In genomic region chr11:33742249-33742851, GRCh38 we compare ENCODE assay signal across 8 cellular contexts. TPM values are rescaled to one million over a fixed set of nuclear protein-coding genes. Genes with fewer than 3 reads are reported as not detected.
DNase-seq lines count a peak whose midpoint lies in the region; ATAC-seq, FAIRE-seq and TF ChIP-seq lines count a peak whose summit lies in the region.

No MANE protein-coding gene starts in this region.

- H3K27ac ChIP-seq in Karpas-422 (ENCODE audit: low read length) (no peak overlapping the region), K562 (ENCODE audit: extremely low read depth, low read depth, low read length) (no peak overlapping the region), lung (ENCODE audit: low read depth in 1 of 2, low read length in 1 of 2) (no peak overlapping the region)

- peak; percentile 73 to 79 for TF ChIP-seq RAD21 in K562 (CRISPR knock-in tag; conservative IDR thresholded peaks at IDR 0.05 in 1 of 2, IDR thresholded peaks at IDR 0.05 in 1 of 2)

- TF ChIP-seq POLR2A in K562 (conservative IDR thresholded peaks at IDR 0.05): no peak

- H2AFZ ChIP-seq in Karpas-422 (ENCODE audit: low read length): no peak overlapping the region
- H2AFZ ChIP-seq in K562 (ENCODE audit: low read depth, low read length): no peak overlapping the region

- TF ChIP-seq CTCF in K562 (IDR thresholded peaks at IDR 0.05 in 2 of 3, conservative IDR thresholded peaks at IDR 0.05 in 1 of 3; ENCODE audit: insufficient read depth in 2 of 3, low read depth in 1 of 3, low read length in 3 of 3): peak; percentile 28 to 75 (median 35); a peak in 3 of 6 replicates
- peak; percentile 19 for TF ChIP-seq CTCF in lung (IDR thresholded peaks at IDR 0.05; ENCODE audit: control extremely low read depth, extremely low read depth)

- DNase-seq in EL: peak; percentile 30
- peak; percentile 57 for DNase-seq in Karpas-422
- no peak for DNase-seq in K562 (ENCODE audit: extremely low read depth in 1 of 4, low spot score in 3 of 4)
- DNase-seq in lung (ENCODE audit: low spot score): no peak
- no peak for DNase-seq in HuH-7 (ENCODE audit: low spot score)

- H3K36me3 ChIP-seq in Karpas-422 (ENCODE audit: insufficient read depth, low read length) (no peaks in the 10 kb centered on the region), K562 (ENCODE audit: control insufficient read depth, insufficient read depth, low read length) (peaks cover 18% of the 10 kb centered on the region), lung (ENCODE audit: control insufficient read depth in 2 of 2, insufficient read depth in 2 of 2, low read length in 2 of 2) (peaks cover 1 to 6% of the 10 kb centered on the region in 2 donors)

- 54% methylated on average over 3 of the region's 3 CpGs for WGBS in K562 (ENCODE audit: insufficient coverage, low coverage, missing lambda C conversion rate)
- WGBS in lung, 2 donors: 85 to 87% methylated on average over 3 of the region's 3 CpGs

- H3K9ac ChIP-seq in Karpas-422 (ENCODE audit: low read length) (no peak overlapping the region), K562 (ENCODE audit: insufficient read depth in 1 of 2, low read depth in 2 of 2, low read length in 2 of 2) (no peak overlapping the region)

- H3K27me3 ChIP-seq in Karpas-422 (ENCODE audit: low read length): no peaks in the 10 kb centered on the region
- H3K27me3 ChIP-seq in K562 (ENCODE audit: control insufficient read depth in 2 of 2, insufficient read depth in 2 of 2, low read length in 2 of 2): no peaks in the 10 kb centered on the region
- H3K27me3 ChIP-seq in lung (ENCODE audit: control insufficient read depth, insufficient read depth): no peaks in the 10 kb centered on the region

- no peaks in the 10 kb centered on the region for H3K9me1 ChIP-seq in K562 (ENCODE audit: control insufficient read depth, insufficient read depth, low read length)

- no peaks in the 10 kb centered on the region for H3K9me2 ChIP-seq in Karpas-422 (replicated peaks; ENCODE audit: insufficient read depth, low read length)

- H3K4me1 ChIP-seq in Karpas-422 (ENCODE audit: low read length): peaks cover 11% of the 10 kb centered on the region
- peaks cover 4 to 15% of the 10 kb centered on the region in 2 experiments; a peak in 3 of 5 replicates for H3K4me1 ChIP-seq in K562 (replicated peaks in 1 of 2; ENCODE audit: control insufficient read depth in 2 of 2, insufficient read depth in 2 of 2, low read length in 2 of 2)
- H3K4me1 ChIP-seq in lung (ENCODE audit: control insufficient read depth in 2 of 2, insufficient read depth in 2 of 2, low read length in 2 of 2): peaks cover 0 to 3% of the 10 kb centered on the region in 2 donors

- H3K79me2 ChIP-seq in Karpas-422 (ENCODE audit: low read length) (no peaks in the 10 kb centered on the region), K562 (ENCODE audit: control insufficient read depth, insufficient read depth, low read length) (no peaks in the 10 kb centered on the region)

- intact Hi-C loops in K562 (cut with micrococcal nuclease): loop anchor here (1.0 to 5.0 kb wide), 2 partner anchors 26 to 205 kb away; no protein-coding TSS in a partner anchor

- H4K20me1 ChIP-seq in Karpas-422 (ENCODE audit: insufficient read depth, low read depth, low read length) (peaks cover 4% of the 10 kb centered on the region; the same call in 1 of the 2 replicates), K562 (replicated peaks; ENCODE audit: control insufficient read depth, insufficient read depth, low read length) (no peaks in the 10 kb centered on the region)

- POLR2A ChIA-PET in K562 (lab: Yijun Ruan, JAX): interaction anchor here (0.6 to 1.1 kb wide), 8 partner anchors 10 to 240 kb away, joined by 3 to 5 read pairs (median 3); no protein-coding TSS in a partner anchor

- peak; percentile 54 for ATAC-seq in K562
- no peak for ATAC-seq in lung (ENCODE audit: insufficient read depth, low FRiP score)
- ATAC-seq in GM21576 (IDR thresholded peaks at IDR 0.05; ENCODE audit: unreplicated experiment): no peak
- no peak for ATAC-seq in HG03432 (IDR thresholded peaks at IDR 0.05; ENCODE audit: unreplicated experiment)
- ATAC-seq in GM19455 (IDR thresholded peaks at IDR 0.05; ENCODE audit: unreplicated experiment): no peak

- no peak overlapping the region for H3K4me3 ChIP-seq in Karpas-422 (ENCODE audit: low read length)
- H3K4me3 ChIP-seq in K562: no peak overlapping the region
- no peak overlapping the region for H3K4me3 ChIP-seq in lung

- no peak for FAIRE-seq in K562 (lab: Jason Lieb, UNC)

- no peak overlapping the region for H3K4me2 ChIP-seq in Karpas-422 (ENCODE audit: low read depth, low read length, poor library complexity, severe bottlenecking)
- no peak overlapping the region for H3K4me2 ChIP-seq in K562 (ENCODE audit: insufficient read depth, low read length)

- no TSS peak for BruUV-seq in K562 (replicated peaks; lab: Mats Ljungman, UMichigan)

- H3K9me3 ChIP-seq in Karpas-422 (ENCODE audit: low read length) (no peaks in the 10 kb centered on the region), K562 (replicated peaks; ENCODE audit: control insufficient read depth, insufficient read depth, low read depth, low read length) (no peaks in the 10 kb centered on the region), lung (ENCODE audit: control insufficient read depth in 2 of 2, insufficient read depth in 1 of 2, low read length in 1 of 2) (no peaks in the 10 kb centered on the region)

- CTCF ChIA-PET in K562 (lab: Yijun Ruan, JAX; ENCODE audit: low intra/inter-chr PET ratio): interaction anchor here (1.4 to 1.8 kb wide), 2 partner anchors 26 to 200 kb away, joined by 5 to 19 read pairs; no protein-coding TSS in a partner anchor

- TF ChIP-seq EP300 in K562 (IDR thresholded peaks at IDR 0.05; ENCODE audit: low read length): no peak

- in situ Hi-C loops in K562 (cut with MboI): no loop called here

RNA-seq across cellular contexts. Expression of gene CD59, which starts 6.1 kb away (rescaled TPM):
- total RNA-seq in Karpas-422 (2014; rRNA removed; shearing (Covaris generic); ENCODE audit: low replicate concordance): 0.18 and 5.7 TPM in 2 replicates
- total RNA-seq in K562 (2011; cell fraction: chromatin; rRNA removed; ENCODE audit: low replicate concordance): 143 and 169 TPM in 2 replicates
- 151 TPM in 2 replicates for total RNA-seq in K562 (2011; cell fraction: nucleolus; rRNA removed)
- 143 and 167 TPM in 2 replicates for total RNA-seq in K562 (2011; cell fraction: nucleoplasm; rRNA removed)
- total RNA-seq in K562 (2014; rRNA removed) (38.1 and 59.9 TPM in 2 replicates), K562 (2014; rRNA removed; fragmentation: Illumina TruSeq; extraction: Trizol) (155 and 191 TPM in 2 replicates), K562 (2015; rRNA removed; fragmentation: Illumina TruSeq; extraction: Trizol) (95.2 and 104 TPM in 2 replicates), K562 (2021) (171 and 173 TPM in 2 replicates), lung (100 to 1,000 TPM; 457 to 833 TPM)
- polyA plus RNA-seq in K562 (2011; rRNA removed) (235 and 338 TPM in 2 replicates), K562 (2014; fragmentation: Illumina TruSeq; extraction: Trizol) (218 and 230 TPM in 2 replicates), K562 (2014; fragmentation: Nextera tagmentation; extraction: Ambion mirVana) (100 to 1,000 TPM; 283 to 287 TPM), K562 (2014; rRNA removed) (125 and 146 TPM in 2 replicates), lung (100 to 1,000 TPM; 215 to 620 TPM)
- 175 and 195 TPM in 2 replicates for polyA plus RNA-seq in K562 (2011; cell fraction: cytosol; rRNA removed)
- polyA plus RNA-seq in K562 (2011; cell fraction: nucleus; rRNA removed): 82.1 and 94.2 TPM in 2 replicates
- 117 and 172 TPM in 2 replicates for polyA plus RNA-seq in K562 (2012)
- polyA minus RNA-seq in K562 (2011; rRNA and poly(A)+ RNA removed): 172 and 217 TPM in 2 replicates
- 39.2 and 67.7 TPM in 2 replicates for polyA minus RNA-seq in K562 (2011; cell fraction: cytosol; rRNA and poly(A)+ RNA removed)
- polyA minus RNA-seq in K562 (2011; cell fraction: nucleus; rRNA and poly(A)+ RNA removed): 23.2 and 27.7 TPM in 2 replicates

RNA-seq across cellular contexts. Expression of gene FBXO3, which starts 32.0 kb away (rescaled TPM):
- total RNA-seq in Karpas-422 (2014; rRNA removed; shearing (Covaris generic); ENCODE audit: low replicate concordance): 12.9 and 42.0 TPM in 2 replicates
- total RNA-seq in K562 (2011; cell fraction: chromatin; rRNA removed; ENCODE audit: low replicate concordance): 21.1 and 48.4 TPM in 2 replicates
- 13.7 TPM in 2 replicates for total RNA-seq in K562 (2011; cell fraction: nucleolus; rRNA removed)
- total RNA-seq in K562 (2011; cell fraction: nucleoplasm; rRNA removed): 25.1 and 36.8 TPM in 2 replicates
- total RNA-seq in K562 (2014; rRNA removed): 11.6 and 14.3 TPM in 2 replicates
- total RNA-seq in K562 (2014; rRNA removed; fragmentation: Illumina TruSeq; extraction: Trizol): 29.2 and 33.3 TPM in 2 replicates
- total RNA-seq in K562 (2015; rRNA removed; fragmentation: Illumina TruSeq; extraction: Trizol): 21.4 and 21.9 TPM in 2 replicates
- total RNA-seq in K562 (2021): 24.3 and 25.2 TPM in 2 replicates
- polyA plus RNA-seq in K562 (2011; rRNA removed): 41.4 and 59.3 TPM in 2 replicates
- polyA plus RNA-seq in K562 (2011; cell fraction: cytosol; rRNA removed): 14.6 and 20.0 TPM in 2 replicates
- 31.8 and 39.7 TPM in 2 replicates for polyA plus RNA-seq in K562 (2011; cell fraction: nucleus; rRNA removed)
- 15.9 and 16.2 TPM in 2 replicates for polyA plus RNA-seq in K562 (2012)
- 26.7 and 30.1 TPM in 2 replicates for polyA plus RNA-seq in K562 (2014; fragmentation: Illumina TruSeq; extraction: Trizol)
- polyA plus RNA-seq in K562 (2014; fragmentation: Nextera tagmentation; extraction: Ambion mirVana): 10 to 100 TPM; 55.7 to 57.9 TPM
- polyA plus RNA-seq in K562 (2014; rRNA removed): 18.9 and 19.5 TPM in 2 replicates
- polyA minus RNA-seq in K562 (2011; rRNA and poly(A)+ RNA removed): 49.3 and 56.4 TPM in 2 replicates
- 13.7 and 22.0 TPM in 2 replicates for polyA minus RNA-seq in K562 (2011; cell fraction: cytosol; rRNA and poly(A)+ RNA removed)
- 24.5 and 39.2 TPM in 2 replicates for polyA minus RNA-seq in K562 (2011; cell fraction: nucleus; rRNA and poly(A)+ RNA removed)
- total RNA-seq in lung: 10 to 100 TPM; 23.0 to 46.4 TPM
- 10 to 100 TPM; 13.6 to 23.8 TPM for polyA plus RNA-seq in lung

RNA-seq across cellular contexts. Expression of gene C11orf91, which starts 41.7 kb away (rescaled TPM):
- not detected in 2 replicates for total RNA-seq in Karpas-422 (2014; rRNA removed; shearing (Covaris generic); ENCODE audit: low replicate concordance)
- not detected in 2 replicates for total RNA-seq in K562 (2011; cell fraction: chromatin; rRNA removed; ENCODE audit: low replicate concordance)
- not detected in 2 replicates for total RNA-seq in K562 (2011; cell fraction: nucleolus; rRNA removed)
- not detected in 2 replicates for total RNA-seq in K562 (2011; cell fraction: nucleoplasm; rRNA removed)
- total RNA-seq in K562 (2014; rRNA removed) (not detected in 2 replicates), K562 (2014; rRNA removed; fragmentation: Illumina TruSeq; extraction: Trizol) (not detected in 2 replicates), K562 (2015; rRNA removed; fragmentation: Illumina TruSeq; extraction: Trizol) (not detected in 2 replicates), K562 (2021) (not detected in 2 replicates), lung (1 to 10 TPM in 1 of 2 donors, not detected in 1; 3.6 TPM)
- polyA plus RNA-seq in K562 (2011; rRNA removed) (not detected in 2 replicates), K562 (2014; fragmentation: Illumina TruSeq; extraction: Trizol) (not detected in 2 replicates), K562 (2014; fragmentation: Nextera tagmentation; extraction: Ambion mirVana) (not detected), K562 (2014; rRNA removed) (not detected in 2 replicates), lung (under 1 TPM in 1 of 2 donors, not detected in 1; 0.58 TPM)
- polyA plus RNA-seq in K562 (2011; cell fraction: cytosol; rRNA removed): not detected in 2 replicates
- not detected in 2 replicates for polyA plus RNA-seq in K562 (2011; cell fraction: nucleus; rRNA removed)
- polyA plus RNA-seq in K562 (2012): not detected in 2 replicates
- not detected in 2 replicates for polyA minus RNA-seq in K562 (2011; rRNA and poly(A)+ RNA removed)
- not detected in 2 replicates for polyA minus RNA-seq in K562 (2011; cell fraction: cytosol; rRNA and poly(A)+ RNA removed)
- not detected in 2 replicates for polyA minus RNA-seq in K562 (2011; cell fraction: nucleus; rRNA and poly(A)+ RNA removed)

Comparison
In these comparisons a context has a peak if more than half of its experiments do, and no peak if none do; other contexts are left out.
1. DNase-seq: peak in EL (single experiment) and Karpas-422 (single experiment); none in K562 (0 of 4), lung (single experiment) and HuH-7 (single experiment).